18 cellular contexts compared by ENCODE assay signal in genomic region chr2:177093384-177093783, GRCh38.
"Had no signal": no experiment of that assay in that cellular context is flagged by ENCODE, and none has a peak within 500 bp of the region (broad histone marks: within the 10 kb centered on the region; RNA-seq: fewer than 3 reads in every experiment).

No MANE protein-coding gene starts in this region.

- H3K4me3 ChIP-seq: esophagus squamous epithelium, lung, stomach, thoracic aorta had no signal

- H3K27me3 ChIP-seq: esophagus squamous epithelium, stomach had no signal

- H3K9me3 ChIP-seq: esophagus squamous epithelium, stomach, thoracic aorta had no signal

- H3K4me1 ChIP-seq: esophagus squamous epithelium, stomach had no signal

- H3K27ac ChIP-seq: esophagus squamous epithelium, stomach, thoracic aorta had no signal

- ATAC-seq: effector memory CD8-positive, alpha-beta T cell; left colon; left ventricle myocardium superior; naive thymus-derived CD4-positive, alpha-beta T cell; right cardiac atrium had no signal

- H3K36me3 ChIP-seq: esophagus squamous epithelium, stomach, thoracic aorta had no signal

- DNase-seq: effector memory CD8-positive, alpha-beta T cell; esophagus squamous epithelium; foreskin melanocyte; head of caudate nucleus; hippocampal formation; left colon; left ventricle myocardium superior; naive thymus-derived CD4-positive, alpha-beta T cell; nephron progenitor cell; posterior cingulate gyrus; right cardiac atrium; small intestine; stimulated activated CD4-positive, alpha-beta T cell treated with anti-CD3 and anti-CD28 coated beads, Interleukin-12 subunit alpha, Interleukin-12 subunit beta, amount 100 ng/mL, for 4 hours; stimulated activated naive CD4-positive, alpha-beta T cell; stomach; substantia nigra had no signal
